In the genomic region with DNA sequence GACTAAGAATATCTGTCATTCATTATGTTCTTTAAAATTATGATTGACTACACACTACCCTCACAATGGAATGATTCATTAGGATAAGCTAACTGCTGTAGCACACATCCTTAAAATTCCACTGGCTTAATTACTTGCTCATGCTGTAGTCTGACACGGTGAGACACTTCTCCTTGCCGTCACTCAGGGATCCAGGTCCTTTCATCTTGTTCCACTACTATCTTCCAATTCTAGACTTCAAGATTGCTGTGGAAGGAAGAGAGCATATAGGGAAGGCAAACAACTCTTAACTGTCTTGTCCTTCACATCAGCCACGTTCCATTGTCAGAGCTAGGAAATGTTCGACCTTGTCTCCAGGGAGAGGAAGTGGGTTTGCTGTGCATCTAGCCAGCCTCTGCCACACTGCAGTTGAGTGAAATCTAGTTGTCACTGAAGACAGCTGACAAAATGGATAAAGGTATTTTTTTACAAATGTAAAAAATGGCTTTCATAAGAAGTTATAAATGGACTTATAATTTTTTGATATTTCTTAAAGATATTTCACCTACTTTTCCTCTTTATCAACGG, we compare ENCODE assay signal across 16 cellular contexts. TPM values are rescaled to one million over a fixed set of nuclear protein-coding genes. Genes with fewer than 3 reads are reported as not detected.
DNase-seq lines count a peak whose midpoint lies in the region; FAIRE-seq and TF ChIP-seq lines count a peak whose summit lies in the region.
"Had no signal": no experiment of that assay in that cellular context is flagged by ENCODE, and none has a peak within 500 bp of the region (broad histone marks: within the 10 kb centered on the region; RNA-seq: fewer than 3 reads in every experiment).

No MANE protein-coding gene starts in this region.

- no peaks in the 10 kb centered on the region for H3K36me3 ChIP-seq in hepatocyte (replicated peaks; ENCODE audit: insufficient read depth, low read depth)
- H3K36me3 ChIP-seq: MG63 had no signal

- H3K9me3 ChIP-seq in hepatocyte (ENCODE audit: low read depth): no peaks in the 10 kb centered on the region
- H3K9me3 ChIP-seq: MG63 had no signal

- no peak for DNase-seq in HTR-8/SVneo (ENCODE audit: insufficient read length, low spot score)
- DNase-seq in NCI-H69 (lab: John Stamatoyannopoulos, UW): peak; percentile 69
- DNase-seq in glutamatergic neuron: no peak
- peak; percentile 41 for DNase-seq in retina
- DNase-seq in NCI-H524 treated with DMSO at 0.1 percent for 48 hours (lab: John Stamatoyannopoulos, UW): no peak
- DNase-seq in COR-L47 (lab: John Stamatoyannopoulos, UW): no peak
- no peak for DNase-seq in hepatocyte (ENCODE audit: low spot score)
- DNase-seq: HCEC 1CT, MG63, NCI-H1105 treated with DMSO at 0.1 percent for 48 hours, NCI-H187 treated with DMSO at 0.1 percent for 48 hours, NCI-H446, NCI-H774 had no signal

- H3K27me3 Mint-ChIP-seq in glutamatergic neuron (ENCODE audit: unreplicated experiment): peaks cover 4% of the 10 kb centered on the region

- no peak overlapping the region for H3K4me3 ChIP-seq in hepatocyte
- H3K4me3 ChIP-seq: GM12878, K562, MG63 had no signal

- no peak overlapping the region for H2AFZ ChIP-seq in hepatocyte

- peaks cover 2% of the 10 kb centered on the region for H3K4me1 Mint-ChIP-seq in glutamatergic neuron (ENCODE audit: low read depth, unreplicated experiment)

- FAIRE-seq in HTR-8/SVneo (lab: Jason Lieb, UNC): peak; percentile 72
- FAIRE-seq: GM12878, GM18507, K562 had no signal

- H3K27me3 ChIP-seq in hepatocyte: no peaks in the 10 kb centered on the region
- H3K27me3 ChIP-seq: MG63 had no signal

- peak overlapping the region; percentile 7 for H3K27ac Mint-ChIP-seq in glutamatergic neuron (ENCODE audit: unreplicated experiment)

- TF ChIP-seq CTCF in glutamatergic neuron (IDR thresholded peaks at IDR 0.05; ENCODE audit: partially characterized antibody, unreplicated experiment) (no peak), hepatocyte (IDR thresholded peaks at IDR 0.05; ENCODE audit: poor library complexity) (no peak)

- 60% methylated on average over 5 of the region's 5 CpGs for WGBS in hepatocyte (ENCODE audit: low lambda C conversion rate, missing lambda C conversion rate)

- H3K36me3 Mint-ChIP-seq in glutamatergic neuron (ENCODE audit: unreplicated experiment): no peaks in the 10 kb centered on the region

- H3K27ac ChIP-seq in hepatocyte: no peak overlapping the region

- H3K4me2 ChIP-seq in hepatocyte: no peak overlapping the region

- H3K4me3 Mint-ChIP-seq in glutamatergic neuron (ENCODE audit: unreplicated experiment): no peak overlapping the region

- no peaks in the 10 kb centered on the region for H4K20me1 ChIP-seq in hepatocyte (ENCODE audit: insufficient read depth, poor library complexity, severe bottlenecking)

- no peaks in the 10 kb centered on the region for H3K79me2 ChIP-seq in hepatocyte

- H3K4me1 ChIP-seq in hepatocyte (ENCODE audit: insufficient read depth): no peaks in the 10 kb centered on the region

- no peaks in the 10 kb centered on the region for H3K9me2 ChIP-seq in hepatocyte (replicated peaks; ENCODE audit: insufficient read depth)

- peaks cover 2% of the 10 kb centered on the region for H3K9me3 Mint-ChIP-seq in glutamatergic neuron (ENCODE audit: unreplicated experiment)

RNA-seq across cellular contexts. Expression of a gene that starts 30.1 kb away (rescaled TPM):
- total RNA-seq in glutamatergic neuron (ENCODE audit: unreplicated experiment) (154 TPM), hepatocyte (13.8 and 16.8 TPM in 2 replicates)
- 14.0 and 15.1 TPM in 2 replicates for polyA plus RNA-seq in hepatocyte
- total RNA-seq: K562 had no signal

Comparison
In these comparisons a context has a peak if more than half of its experiments do, and no peak if none do; other contexts are left out.
1. DNase-seq: peak in NCI-H69 (single experiment) and retina (single experiment); none in HTR-8/SVneo (single experiment), glutamatergic neuron (single experiment), NCI-H524 treated with DMSO at 0.1 percent for 48 hours (single experiment), COR-L47 (single experiment) and hepatocyte (single experiment).